ENCODE assay signal across 23 cellular contexts in genomic region chr4:31538877-31539276, GRCh38.
"Had no signal": no experiment of that assay in that cellular context is flagged by ENCODE, and none has a peak within 500 bp of the region (broad histone marks: within the 10 kb centered on the region; RNA-seq: fewer than 3 reads in every experiment).

No MANE protein-coding gene starts in this region.

- H3K9me3 ChIP-seq: gastrocnemius medialis, lower lobe of right lung, upper lobe of right lung had no signal

- FAIRE-seq: TTC549 had no signal

- H3K4me1 ChIP-seq: gastrocnemius medialis, lower lobe of right lung, upper lobe of right lung had no signal

- H3K27ac Mint-ChIP-seq: activated naive CD4-positive, alpha-beta T cell treated with anti-CD3 and anti-CD28 coated beads, Interleukin-2, amount 50 U/mL, for 72 hours; activated T-cell treated with anti-CD3 and anti-CD28 coated beads, Interleukin-2, amount 50 U/mL, for 24 hours; activated T-helper 17 cell treated with anti-CD3 and anti-CD28 coated beads, Interleukin-2, amount 50 U/mL, for 72 hours; dendritic cell treated with granulocyte-macrophage colony-stimulating factor and Interleukin-4, amounts not matched to agents 40 ng/mL and 50 ng/mL, for 4 days; naive B cell; progenitor cell of endocrine pancreas had no signal

- H3K27me3 ChIP-seq: gastrocnemius medialis, upper lobe of right lung had no signal

- H3K4me3 ChIP-seq: gastrocnemius medialis, lower lobe of right lung, upper lobe of right lung had no signal

- H3K4me1 Mint-ChIP-seq: activated T-helper 17 cell treated with anti-CD3 and anti-CD28 coated beads, Interleukin-2, amount 50 U/mL, for 72 hours; brain; naive B cell had no signal

- H3K36me3 ChIP-seq: gastrocnemius medialis, lower lobe of right lung, upper lobe of right lung had no signal

- H3K27ac ChIP-seq: gastrocnemius medialis, lower lobe of right lung, upper lobe of right lung had no signal

- ATAC-seq: activated naive CD4-positive, alpha-beta T cell treated with anti-CD3 and anti-CD28 coated beads, Interleukin-2, amount 50 U/mL, for 72 hours; activated T-helper 17 cell treated with anti-CD3 and anti-CD28 coated beads, Interleukin-2, amount 50 U/mL, for 72 hours; gastrocnemius medialis; lower lobe of right lung; upper lobe of right lung had no signal

- H3K27me3 Mint-ChIP-seq: activated T-cell treated with anti-CD3 and anti-CD28 coated beads, Interleukin-2, amount 50 U/mL, for 24 hours; activated T-helper 17 cell treated with anti-CD3 and anti-CD28 coated beads, Interleukin-2, amount 50 U/mL, for 72 hours; dendritic cell treated with granulocyte-macrophage colony-stimulating factor and Interleukin-4, amounts not matched to agents 40 ng/mL and 50 ng/mL, for 4 days; naive B cell; progenitor cell of endocrine pancreas had no signal

- DNase-seq: activated CD8-positive, alpha-beta memory T cell treated with anti-CD3 and anti-CD28 coated beads for 24 hours; activated CD8-positive, alpha-beta memory T cell treated with anti-CD3 and anti-CD28 coated beads, Interleukin-2, amount 50 U/mL, for 4 hours; activated T-cell treated with anti-CD3 and anti-CD28 coated beads, Interleukin-2, amount 50 U/mL, for 24 hours; aorta; effector CD8-positive, alpha-beta T cell; gastrocnemius medialis; head of caudate nucleus; islet precursor cell; lower lobe of right lung; naive B cell; occipital lobe; retina; stimulated activated CD4-positive, alpha-beta T cell treated with anti-CD3 and anti-CD28 coated beads, Interleukin-2, amount 100 ng/mL, for 48 hours; stimulated activated CD8-positive, alpha-beta memory T cell treated with anti-CD3 and anti-CD28 coated beads, Interleukin-4, amount 100 ng/mL, for 48 hours; stimulated activated naive CD4-positive, alpha-beta T cell; T-helper 1 cell; upper lobe of right lung had no signal

- H3K36me3 Mint-ChIP-seq: activated naive CD4-positive, alpha-beta T cell treated with anti-CD3 and anti-CD28 coated beads, Interleukin-2, amount 50 U/mL, for 72 hours; brain; naive B cell had no signal

- H3K4me3 Mint-ChIP-seq: activated T-cell treated with anti-CD3 and anti-CD28 coated beads, Interleukin-2, amount 50 U/mL, for 24 hours; activated T-helper 17 cell treated with anti-CD3 and anti-CD28 coated beads, Interleukin-2, amount 50 U/mL, for 72 hours; brain; dendritic cell treated with granulocyte-macrophage colony-stimulating factor and Interleukin-4, amounts not matched to agents 40 ng/mL and 50 ng/mL, for 4 days; naive B cell had no signal
